In the genomic region with DNA sequence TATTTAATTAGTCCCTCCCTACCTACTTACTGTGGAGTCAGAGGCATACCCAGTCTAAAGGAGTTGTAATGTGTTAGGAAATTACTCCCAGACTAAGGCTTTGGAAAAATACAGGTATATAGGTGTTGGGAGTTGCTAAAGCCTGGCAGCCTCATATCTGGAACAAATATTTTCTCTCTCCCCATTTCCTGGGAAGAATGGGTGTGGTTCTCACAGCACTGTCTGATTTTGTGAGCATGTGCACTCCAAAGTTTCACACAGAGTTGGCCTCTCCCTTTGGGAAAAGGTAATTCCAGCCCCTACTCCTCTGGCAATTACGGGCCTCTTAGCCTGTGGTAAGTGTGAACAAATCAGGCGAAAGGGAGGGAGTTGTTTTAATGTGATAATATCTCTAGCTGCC, we compare ENCODE assay signal across 27 cellular contexts.
"Had no signal": no experiment of that assay in that cellular context is flagged by ENCODE, and none has a peak within 500 bp of the region (broad histone marks: within the 10 kb centered on the region; RNA-seq: fewer than 3 reads in every experiment).

No MANE protein-coding gene starts in this region.

- H3K27me3 Mint-ChIP-seq: progenitor cell of endocrine pancreas had no signal

- FAIRE-seq: islet of Langerhans, kidney had no signal

- H3K4me1 Mint-ChIP-seq: immature natural killer cell, natural killer cell had no signal

- H3K9me3 ChIP-seq: heart left ventricle, left ventricle myocardium inferior, neutrophil, right atrium auricular region, right lobe of liver, suprapubic skin, thoracic aorta, tibial artery, uterus had no signal

- H3K36me3 ChIP-seq: heart left ventricle, left ventricle myocardium inferior, neural progenitor cell, neutrophil, right atrium auricular region, right lobe of liver, suprapubic skin, thoracic aorta, tibial artery, uterus had no signal

- H3K4me3 ChIP-seq: heart left ventricle, left ventricle myocardium inferior, lung, neural progenitor cell, right atrium auricular region, right lobe of liver, suprapubic skin, thoracic aorta, tibial artery, uterus had no signal

- ATAC-seq: heart left ventricle; natural killer cell; stimulated activated naive B cell treated with anti-CD40 and anti-IgM and Interleukin-4, amounts not matched to agents 10 μg/mL and 1 μg/mL and 100 μg/mL, for 72 hours; stimulated activated naive CD8-positive, alpha-beta T cell treated with anti-CD3 and anti-CD28 coated beads, Interleukin-15, Interleukin-2, amounts not matched to agents 100 U/mL and 50 U/mL, for 24 hours had no signal

- H3K4me1 ChIP-seq: heart left ventricle, left ventricle myocardium inferior, neural progenitor cell, right atrium auricular region, tibial artery, uterus had no signal

- H3K9me3 Mint-ChIP-seq: immature natural killer cell; natural killer cell; neural progenitor cell; stimulated activated naive B cell treated with anti-CD40 and anti-IgM and Interleukin-4, amounts not matched to agents 10 μg/mL and 1 μg/mL and 100 μg/mL, for 72 hours had no signal

- H3K27me3 ChIP-seq: neural progenitor cell, neutrophil, right atrium auricular region, right lobe of liver, suprapubic skin, tibial artery, uterus had no signal

- DNase-seq: heart left ventricle; hypothalamus; immature natural killer cell; kidney; left ventricle myocardium inferior; midbrain; natural killer cell; nephron progenitor cell; occipital lobe; right lobe of liver; stimulated activated CD4-positive, alpha-beta T cell treated with anti-CD3 and anti-CD28 coated beads, Interleukin-12 subunit alpha, Interleukin-12 subunit beta, amount 100 ng/mL, for 4 hours; stimulated activated CD4-positive, alpha-beta T cell treated with anti-CD3 and anti-CD28 coated beads, Interleukin-15, amount 100 ng/mL, for 24 hours; stimulated activated CD4-positive, alpha-beta T cell treated with anti-CD3 and anti-CD28 coated beads, Interleukin-2, amount 100 ng/mL, for 24 hours; stimulated activated CD4-positive, alpha-beta T cell treated with anti-CD3 and anti-CD28 coated beads, Interleukin-4, amount 100 ng/mL, for 1 hour; stimulated activated naive B cell treated with anti-CD40 and anti-IgM and Interleukin-4, amounts not matched to agents 10 μg/mL and 1 μg/mL and 100 μg/mL, for 72 hours; stimulated activated naive CD8-positive, alpha-beta T cell treated with anti-CD3 and anti-CD28 coated beads, Interleukin-15, Interleukin-2, amounts not matched to agents 100 U/mL and 50 U/mL, for 24 hours; tibial artery; trophoblast cell; uterus had no signal

- H3K4me3 Mint-ChIP-seq: immature natural killer cell; natural killer cell; nephron progenitor cell; neural progenitor cell; stimulated activated naive B cell treated with anti-CD40 and anti-IgM and Interleukin-4, amounts not matched to agents 10 μg/mL and 1 μg/mL and 100 μg/mL, for 72 hours had no signal

- H3K27ac Mint-ChIP-seq: immature natural killer cell; natural killer cell; neural progenitor cell; progenitor cell of endocrine pancreas; stimulated activated naive B cell treated with anti-CD40 and anti-IgM and Interleukin-4, amounts not matched to agents 10 μg/mL and 1 μg/mL and 100 μg/mL, for 72 hours had no signal

- H3K36me3 Mint-ChIP-seq: immature natural killer cell; natural killer cell; neural progenitor cell; stimulated activated naive B cell treated with anti-CD40 and anti-IgM and Interleukin-4, amounts not matched to agents 10 μg/mL and 1 μg/mL and 100 μg/mL, for 72 hours had no signal

- H3K27ac ChIP-seq: heart left ventricle, left ventricle myocardium inferior, neural progenitor cell, neutrophil, right atrium auricular region, right lobe of liver, suprapubic skin, thoracic aorta, tibial artery, uterus had no signal
